24 cellular contexts compared by ENCODE assay signal in genomic region chr6:168994966-168995365, GRCh38.
DNase-seq lines count a peak whose midpoint lies in the region; ATAC-seq and TF ChIP-seq lines count a peak whose summit lies in the region.
"Had no signal": no experiment of that assay in that cellular context is flagged by ENCODE, and none has a peak within 500 bp of the region (broad histone marks: within the 10 kb centered on the region; RNA-seq: fewer than 3 reads in every experiment).

No MANE protein-coding gene starts in this region.

- TF ChIP-seq POLR2A in heart left ventricle (IDR thresholded peaks at IDR 0.05) = no peak

- TF ChIP-seq CTCF in heart left ventricle (IDR thresholded peaks at IDR 0.05) (no peak), mesothelial cell of epicardium (IDR thresholded peaks at IDR 0.05; ENCODE audit: unreplicated experiment) (no peak)

- H3K9me3 ChIP-seq in heart left ventricle = no peaks in the 10 kb centered on the region
- H3K9me3 ChIP-seq: SK-N-SH had no signal

- intact Hi-C loops in heart left ventricle (cut with DNase I) = no loop called here

- no peaks in the 10 kb centered on the region for H3K4me1 ChIP-seq in heart left ventricle

- no peak overlapping the region for H3K4me3 Mint-ChIP-seq in mesothelial cell of epicardium
- H3K4me3 Mint-ChIP-seq: CD8-positive, alpha-beta memory T cell; GM23338 had no signal

- H3K4me1 Mint-ChIP-seq in mesothelial cell of epicardium = peaks cover 2% of the 10 kb centered on the region
- H3K4me1 Mint-ChIP-seq: CD8-positive, alpha-beta memory T cell; GM23338 had no signal

- no peaks in the 10 kb centered on the region for H3K27me3 Mint-ChIP-seq in mesothelial cell of epicardium (ENCODE audit: low read depth)
- H3K27me3 Mint-ChIP-seq: CD8-positive, alpha-beta memory T cell had no signal

- WGBS in heart left ventricle, 4 donors = 82 to 91% (median 84%) methylated on average over 5 of the region's 5 CpGs

- no peak overlapping the region for H3K27ac Mint-ChIP-seq in mesothelial cell of epicardium
- H3K27ac Mint-ChIP-seq: CD8-positive, alpha-beta memory T cell; GM23338 had no signal

- no peak overlapping the region for H3K4me3 ChIP-seq in heart left ventricle
- H3K4me3 ChIP-seq: GM23338 had no signal

- no peaks in the 10 kb centered on the region for H3K36me3 ChIP-seq in heart left ventricle

- H3K36me3 Mint-ChIP-seq in mesothelial cell of epicardium = no peaks in the 10 kb centered on the region
- H3K36me3 Mint-ChIP-seq: CD8-positive, alpha-beta memory T cell had no signal

- H3K9me3 Mint-ChIP-seq in mesothelial cell of epicardium = no peaks in the 10 kb centered on the region
- H3K9me3 Mint-ChIP-seq: CD8-positive, alpha-beta memory T cell had no signal

- ATAC-seq in GM18502 (IDR thresholded peaks at IDR 0.05; ENCODE audit: poor library complexity, unreplicated experiment) (no peak), heart left ventricle (no peak), HG03097 (IDR thresholded peaks at IDR 0.05; ENCODE audit: low FRiP score, unreplicated experiment) (no peak)
- ATAC-seq: GM23338, HCT116 had no signal

- no peaks in the 10 kb centered on the region for H3K27me3 ChIP-seq in heart left ventricle

- peak; percentile 21 for DNase-seq in A172 (ENCODE audit: low spot score)
- DNase-seq in H4 (ENCODE audit: low spot score) = peak; percentile 18
- DNase-seq in RPMI7951 (ENCODE audit: low read depth) = peak; percentile 19
- DNase-seq in kidney tubule cell (ENCODE audit: low spot score) = peak; percentile 17
- DNase-seq in heart left ventricle = no peak
- DNase-seq in mesothelial cell of epicardium (ENCODE audit: low spot score in 2 of 2, unreplicated experiment in 2 of 2) = no peak
- DNase-seq: 8988T; AML-193; C1 segment of cervical spinal cord; CD8-positive, alpha-beta memory T cell; Kasumi-1; NCI-H1092 treated with DMSO at 0.1 percent for 48 hours; NCI-H146; NCI-H2029; NCI-H345; NCI-H524; NCI-H774; NK-92 treated with Interleukin-12 subunit alpha and Interleukin-12 subunit beta, amount 100 ng/mL, for 24 hours; SIG-M5; SK-N-SH had no signal

- H3K27ac ChIP-seq in heart left ventricle = no peak overlapping the region

Comparison
In these comparisons a context has a peak if more than half of its experiments do, and no peak if none do; other contexts are left out.
1. DNase-seq: peak in A172 (single experiment), H4 (single experiment), RPMI7951 (single experiment) and kidney tubule cell (single experiment); none in heart left ventricle (0 of 5) and mesothelial cell of epicardium (0 of 2).